8 cellular contexts compared by ENCODE assay signal in genomic region chr17:81291662-81292061, GRCh38. TPM values are rescaled to one million over a fixed set of nuclear protein-coding genes. Genes with fewer than 3 reads are reported as not detected.
DNase-seq lines count a peak whose midpoint lies in the region; ATAC-seq and TF ChIP-seq lines count a peak whose summit lies in the region.

No MANE protein-coding gene starts in this region.

- POLR2A ChIA-PET in activated B cell treated with CpG ODN at 0.5 μM for 24 hours (lab: Charles Lee), result interaction anchor here (0.5 to 1.9 kb wide), 8 partner anchors 53 to 1667 kb away, joined by 3 to 8 read pairs (median 5); partner anchors contain the start of genes ACTG1, NDUFAF8 and TEPSIN

- no peaks in the 10 kb centered on the region for H3K27me3 ChIP-seq in MG63
- H3K27me3 ChIP-seq in mammary epithelial cell (ENCODE audit: insufficient read depth, low read length), result no peaks in the 10 kb centered on the region

- peaks cover 11% of the 10 kb centered on the region for H3K4me1 ChIP-seq in mammary epithelial cell (ENCODE audit: insufficient read depth, low read length)

- in situ Hi-C loops in mammary epithelial cell (cut with MboI; ENCODE audit: low sequenced_read_pairs in 2 of 2), result loop anchor here (25.0 kb wide), 1 partner anchor 196 kb away; no protein-coding TSS in a partner anchor

- H4K20me1 ChIP-seq in mammary epithelial cell (ENCODE audit: insufficient read depth, low read length), result peaks cover 3% of the 10 kb centered on the region

- H3K4me3 Mint-ChIP-seq in activated B cell treated with CpG ODN at 0.5 μM for 24 hours, result peak overlapping the region; percentile 55

- H3K4me3 ChIP-seq in MG63, result no peak overlapping the region
- H3K4me3 ChIP-seq in mammary epithelial cell (replicated peaks in 1 of 3; ENCODE audit: insufficient read depth in 1 of 3, low read depth in 2 of 3, low read length in 3 of 3), result no peak overlapping the region

- no peak overlapping the region for H3K9ac ChIP-seq in mammary epithelial cell (ENCODE audit: insufficient read depth, low read length)

- DNase-seq in DMS153 (lab: John Stamatoyannopoulos, UW), result peak; percentile 23
- DNase-seq in DMS153 treated with DMSO at 0.1 percent for 48 hours (lab: John Stamatoyannopoulos, UW; ENCODE audit: unreplicated experiment), result no peak
- DNase-seq in MG63, result peak; percentile 43
- peak; percentile 70 for DNase-seq in activated B cell treated with CpG ODN at 0.5 μM for 24 hours
- peak; percentile 48 for DNase-seq in mammary epithelial cell
- DNase-seq in left kidney (ENCODE audit: low read depth, low spot score), result peak; percentile 87
- DNase-seq in stimulated activated CD4-positive, alpha-beta T cell treated with anti-CD3 and anti-CD28 coated beads, TNF-alpha, amount 100 ng/mL, for 48 hours (ENCODE audit: low read depth in 3 of 3), result peak; percentile 52 to 67 (median 64)

- H3K27ac ChIP-seq in mammary epithelial cell (ENCODE audit: insufficient read depth, low read depth, low read length), result no peak overlapping the region

- peaks cover 45% of the 10 kb centered on the region for H3K4me1 Mint-ChIP-seq in activated B cell treated with CpG ODN at 0.5 μM for 24 hours

- intact Hi-C loops in activated B cell treated with CpG ODN at 0.5 μM for 24 hours (cut with micrococcal nuclease), result loop anchor here (1.0 to 5.0 kb wide), 3 partner anchors 105 to 311 kb away; no protein-coding TSS in a partner anchor
- intact Hi-C loops in mammary epithelial cell (cut with micrococcal nuclease), result loop anchor here (1.0 to 5.0 kb wide), 3 partner anchors 39 to 193 kb away; no protein-coding TSS in a partner anchor

- no peaks in the 10 kb centered on the region for H3K27me3 Mint-ChIP-seq in activated B cell treated with CpG ODN at 0.5 μM for 24 hours

- no peak overlapping the region for H3K27ac Mint-ChIP-seq in activated B cell treated with CpG ODN at 0.5 μM for 24 hours

- H3K36me3 Mint-ChIP-seq in activated B cell treated with CpG ODN at 0.5 μM for 24 hours (ENCODE audit: low read depth), result peaks cover 39% of the 10 kb centered on the region

- peak; percentile 74 for ATAC-seq in activated B cell treated with CpG ODN at 0.5 μM for 24 hours (ENCODE audit: low read depth)
- no peak for ATAC-seq in GM18868 (IDR thresholded peaks at IDR 0.05; ENCODE audit: unreplicated experiment)

- peak overlapping the region; percentile 31 for H3K4me2 ChIP-seq in mammary epithelial cell (ENCODE audit: insufficient read depth, low read depth, low read length)

- CTCF ChIA-PET in activated B cell treated with CpG ODN at 0.5 μM for 24 hours (lab: Charles Lee) (interaction anchor here (0.6 to 4.0 kb wide), 8 partner anchors 104 to 310 kb away, joined by 3 to 43 read pairs (median 4); partner anchors contain the start of genes BAHCC1 and FAAP100), mammary epithelial cell (lab: Charles Lee; ENCODE audit: low non-redundant PET) (interaction anchor here (0.6 to 0.8 kb wide), 3 partner anchors 23 to 193 kb away, joined by 3 to 7 read pairs (median 6); no protein-coding TSS in a partner anchor)

- dilution Hi-C loops in mammary epithelial cell (cut with HindIII; ENCODE audit: low sequenced_read_pairs), result no loop called here

- H3K36me3 ChIP-seq in MG63 (peaks cover 25% of the 10 kb centered on the region), mammary epithelial cell (ENCODE audit: insufficient read depth, low read length) (peaks cover 6% of the 10 kb centered on the region)

- no peak overlapping the region for H2AFZ ChIP-seq in mammary epithelial cell (ENCODE audit: low read depth, low read length)

- H3K79me2 ChIP-seq in mammary epithelial cell (ENCODE audit: insufficient read depth, low read length), result peaks cover 73% of the 10 kb centered on the region

- peak; percentile 76 for TF ChIP-seq CTCF in activated B cell treated with CpG ODN at 0.5 μM for 24 hours (IDR thresholded peaks at IDR 0.05)
- TF ChIP-seq CTCF in mammary epithelial cell (conservative IDR thresholded peaks at IDR 0.05 in 1 of 2, IDR thresholded peaks at IDR 0.05 in 1 of 2; ENCODE audit: extremely low read depth in 1 of 2, insufficient read depth in 1 of 2, low read depth in 1 of 2, low read length in 2 of 2), result peak; percentile 80 to 91

- no peaks in the 10 kb centered on the region for H3K9me3 ChIP-seq in MG63
- H3K9me3 ChIP-seq in mammary epithelial cell (replicated peaks; ENCODE audit: insufficient read depth, low read length), result no peaks in the 10 kb centered on the region

- BruUV-seq in mammary epithelial cell (replicated peaks; lab: Mats Ljungman, UMichigan), result no TSS peak

- H3K9me3 Mint-ChIP-seq in activated B cell treated with CpG ODN at 0.5 μM for 24 hours, result no peaks in the 10 kb centered on the region

- 16% methylated on average over 15 of the region's 16 CpGs for WGBS in mammary epithelial cell (ENCODE audit: low coverage, missing lambda C conversion rate)

RNA-seq across cellular contexts. Expression of gene SLC38A10, which starts 3.4 kb away (rescaled TPM):
- total RNA-seq in MG63 (2014; rRNA removed; shearing (Covaris generic); ENCODE audit: low replicate concordance), result 76.4 and 121 TPM in 2 replicates
- total RNA-seq in activated B cell treated with CpG ODN at 0.5 μM for 24 hours (75.9 and 97.1 TPM in 2 replicates), mammary epithelial cell (10 to 100 TPM; 36.5 to 71.7 TPM)
- 30.5 TPM for polyA plus RNA-seq in mammary epithelial cell
- polyA minus RNA-seq in mammary epithelial cell, result 28.5 TPM

RNA-seq across cellular contexts. Expression of gene NDUFAF8, which starts 52.5 kb away (rescaled TPM):
- 63.1 and 163 TPM in 2 replicates for total RNA-seq in MG63 (2014; rRNA removed; shearing (Covaris generic); ENCODE audit: low replicate concordance)
- total RNA-seq in activated B cell treated with CpG ODN at 0.5 μM for 24 hours, result 52.8 and 55.8 TPM in 2 replicates
- 10 to 100 TPM; 14.7 to 98.1 TPM for total RNA-seq in mammary epithelial cell
- polyA plus RNA-seq in mammary epithelial cell, result 112 TPM
- 69.0 TPM for polyA minus RNA-seq in mammary epithelial cell

RNA-seq across cellular contexts. Expression of gene TEPSIN, which starts 52.8 kb away (rescaled TPM):
- total RNA-seq in MG63 (2014; rRNA removed; shearing (Covaris generic); ENCODE audit: low replicate concordance), result 19.5 and 20.4 TPM in 2 replicates
- total RNA-seq in activated B cell treated with CpG ODN at 0.5 μM for 24 hours, result 82.9 and 102 TPM in 2 replicates
- 10 to 100 TPM; 15.7 to 25.7 TPM for total RNA-seq in mammary epithelial cell
- polyA plus RNA-seq in mammary epithelial cell, result 10.3 TPM
- polyA minus RNA-seq in mammary epithelial cell, result 3.9 TPM
